1 cellular context compared by ENCODE assay signal in the genomic region with DNA sequence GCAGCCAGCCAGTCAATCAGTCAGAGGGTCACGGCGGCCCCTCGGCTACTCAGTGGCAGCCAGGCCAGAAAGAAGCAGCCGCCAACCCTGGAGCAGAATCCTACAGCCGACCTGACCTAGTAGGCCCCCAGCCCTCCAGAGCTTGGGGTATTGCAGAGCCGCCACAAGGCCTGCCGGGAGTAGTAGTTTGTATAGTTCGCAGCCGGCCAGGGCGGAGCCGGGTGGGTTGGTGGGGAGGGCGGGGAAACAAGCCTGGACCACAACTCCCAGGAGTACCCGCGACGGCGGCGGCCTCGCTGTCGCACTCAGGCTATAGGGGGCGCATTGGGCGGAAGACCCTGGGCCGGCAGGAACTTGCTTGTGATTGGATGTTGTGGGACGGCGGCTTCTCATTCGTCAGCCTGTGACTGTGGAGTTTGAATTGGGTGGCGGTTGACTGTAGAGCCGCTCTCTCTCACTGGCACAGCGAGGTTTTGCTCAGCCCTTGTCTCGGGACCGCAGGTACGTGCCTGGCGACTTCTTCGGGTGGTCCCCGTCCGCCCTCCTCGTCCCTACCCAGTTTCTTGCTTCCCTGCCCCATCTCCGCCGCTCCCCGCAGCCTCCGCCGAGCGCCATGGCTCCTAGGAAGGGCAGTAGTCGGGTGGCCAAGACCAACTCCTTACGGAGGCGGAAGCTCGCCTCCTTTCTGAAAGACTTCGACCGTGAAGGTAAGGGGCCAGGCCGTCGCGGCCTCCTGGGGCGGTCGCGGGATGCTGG.
TF ChIP-seq lines count a peak whose summit lies in the region.

CDCA8 (plus strand) TSS at position 439 of the 756 bp plus-strand sequence; CDS start at position 614, 175 bp downstream.

TF ChIP-seq in K562, 482 proteins besides CTCF, POLR2A, EP300 and RAD21 (continued from another document and continues in another):
- no peak for TF ChIP-seq ZNF655 (CRISPR knock-in tag; IDR thresholded peaks at IDR 0.05)
- no peak for TF ChIP-seq ZFP36 (IDR thresholded peaks at IDR 0.05; ENCODE audit: low read depth, low read length, partially characterized antibody)
- no peak for TF ChIP-seq WHSC1 (IDR thresholded peaks at IDR 0.05; ENCODE audit: low read length)
- no peak for TF ChIP-seq ZNF175 (CRISPR knock-in tag; IDR thresholded peaks at IDR 0.05; ENCODE audit: low read depth)
- TF ChIP-seq ERF (CRISPR knock-in tag; IDR thresholded peaks at IDR 0.05): no peak
- TF ChIP-seq LARP7 (IDR thresholded peaks at IDR 0.05): no peak
- peak; percentile 62; the same call in 1 of the 2 replicates for TF ChIP-seq ELF4 (CRISPR knock-in tag; IDR thresholded peaks at IDR 0.05)
- TF ChIP-seq TRIM28 (IDR thresholded peaks at IDR 0.05): no peak
- TF ChIP-seq, protein P1, sequence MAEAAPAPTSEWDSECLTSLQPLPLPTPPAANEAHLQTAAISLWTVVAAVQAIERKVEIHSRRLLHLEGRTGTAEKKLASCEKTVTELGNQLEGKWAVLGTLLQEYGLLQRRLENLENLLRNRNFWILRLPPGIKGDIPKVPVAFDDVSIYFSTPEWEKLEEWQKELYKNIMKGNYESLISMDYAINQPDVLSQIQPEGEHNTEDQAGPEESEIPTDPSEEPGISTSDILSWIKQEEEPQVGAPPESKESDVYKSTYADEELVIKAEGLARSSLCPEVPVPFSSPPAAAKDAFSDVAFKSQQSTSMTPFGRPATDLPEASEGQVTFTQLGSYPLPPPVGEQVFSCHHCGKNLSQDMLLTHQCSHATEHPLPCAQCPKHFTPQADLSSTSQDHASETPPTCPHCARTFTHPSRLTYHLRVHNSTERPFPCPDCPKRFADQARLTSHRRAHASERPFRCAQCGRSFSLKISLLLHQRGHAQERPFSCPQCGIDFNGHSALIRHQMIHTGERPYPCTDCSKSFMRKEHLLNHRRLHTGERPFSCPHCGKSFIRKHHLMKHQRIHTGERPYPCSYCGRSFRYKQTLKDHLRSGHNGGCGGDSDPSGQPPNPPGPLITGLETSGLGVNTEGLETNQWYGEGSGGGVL (CRISPR knock-in tag; IDR thresholded peaks at IDR 0.05): no peak
- TF ChIP-seq ZNF197 (CRISPR knock-in tag; IDR thresholded peaks at IDR 0.05; ENCODE audit: low read depth): no peak
- TF ChIP-seq ZNF23 (CRISPR knock-in tag; IDR thresholded peaks at IDR 0.05): no peak
- no peak for TF ChIP-seq THAP7 (CRISPR knock-in tag; IDR thresholded peaks at IDR 0.05)
- TF ChIP-seq SMC3 (conservative IDR thresholded peaks at IDR 0.05; ENCODE audit: insufficient read depth, low read depth, low read length): no peak
- TF ChIP-seq TAL1 (IDR thresholded peaks at IDR 0.05): no peak
- peak; percentile 81 for TF ChIP-seq FOXP4 (CRISPR knock-in tag; IDR thresholded peaks at IDR 0.05; ENCODE audit: borderline replicate concordance)
- peak; percentile 85 to 93 for TF ChIP-seq MNT (conservative IDR thresholded peaks at IDR 0.05)
- no peak; the same call in 1 of the 2 replicates for TF ChIP-seq NR3C1 (CRISPR knock-in tag; IDR thresholded peaks at IDR 0.05)
- TF ChIP-seq ZNF143 (CRISPR knock-in tag; IDR thresholded peaks at IDR 0.05): peak; percentile 94
- TF ChIP-seq ESRRA (IDR thresholded peaks at IDR 0.05; ENCODE audit: borderline replicate concordance, low read depth): peak; percentile 79; the same call in 1 of the 2 replicates
- TF ChIP-seq MAFF (IDR thresholded peaks at IDR 0.05; ENCODE audit: low read length): no peak
- no peak for TF ChIP-seq ZNF699 (CRISPR knock-in tag; IDR thresholded peaks at IDR 0.05; ENCODE audit: insufficient replicate concordance)
- TF ChIP-seq ZKSCAN1 (IDR thresholded peaks at IDR 0.05; ENCODE audit: low read depth, low read length): 0 out of 2 replicates have a peak, but pooled peaks have one; percentile 23
- TF ChIP-seq ZFX (CRISPR knock-in tag; IDR thresholded peaks at IDR 0.05): peak; percentile 99
- no peak for TF ChIP-seq ZNF146 (CRISPR knock-in tag; IDR thresholded peaks at IDR 0.05; ENCODE audit: unreplicated experiment)
- 0 out of 2 replicates have a peak, but pooled peaks have one; percentile 27 for TF ChIP-seq ATF1 (CRISPR knock-in tag; IDR thresholded peaks at IDR 0.05)
- TF ChIP-seq ATF1 (tag; IDR thresholded peaks at IDR 0.05): peak; percentile 93
- TF ChIP-seq MTA2 (IDR thresholded peaks at IDR 0.05; ENCODE audit: low read depth): no peak
- TF ChIP-seq TCF7L2 (IDR thresholded peaks at IDR 0.05; ENCODE audit: low read depth, low read length): no peak
- TF ChIP-seq RBBP5 (IDR thresholded peaks at IDR 0.05; ENCODE audit: borderline replicate concordance, insufficient read depth, low read length, poor library complexity, severe bottlenecking): no peak
- no peak for TF ChIP-seq STAG1 (CRISPR knock-in tag; IDR thresholded peaks at IDR 0.05; ENCODE audit: borderline replicate concordance)
- TF ChIP-seq ZNF561 (CRISPR knock-in tag; conservative IDR thresholded peaks at IDR 0.05): 0 out of 2 replicates have a peak, but pooled peaks have one; percentile 5
- no peak for TF ChIP-seq ZNF518B (CRISPR knock-in tag; IDR thresholded peaks at IDR 0.05)
- no peak for TF ChIP-seq HNRNPUL1 (IDR thresholded peaks at IDR 0.05; ENCODE audit: low read length)
- no peak for TF ChIP-seq KLF6 (CRISPR knock-in tag; IDR thresholded peaks at IDR 0.05; ENCODE audit: borderline replicate concordance)
- TF ChIP-seq PHTF2 (CRISPR knock-in tag; IDR thresholded peaks at IDR 0.05): no peak
- 0 out of 2 replicates have a peak, but pooled peaks have one; percentile 74 for TF ChIP-seq IRF2 (CRISPR knock-in tag; IDR thresholded peaks at IDR 0.05)
- no peak for TF ChIP-seq MCM2 (IDR thresholded peaks at IDR 0.05; ENCODE audit: low read depth)
- TF ChIP-seq RBM39 (optimal IDR thresholded peaks at IDR 0.05; ENCODE audit: low read depth, low read length): no peak
- TF ChIP-seq ILF3 (IDR thresholded peaks at IDR 0.05; ENCODE audit: borderline replicate concordance): no peak
- TF ChIP-seq CHD4 (IDR thresholded peaks at IDR 0.05; ENCODE audit: insufficient read depth, insufficient replicate concordance, low read depth, low read length, poor library complexity, severe bottlenecking): no peak
- no peak for TF ChIP-seq FOXO4 (CRISPR knock-in tag; IDR thresholded peaks at IDR 0.05)
- TF ChIP-seq TCF7 (IDR thresholded peaks at IDR 0.05; ENCODE audit: borderline replicate concordance): 0 out of 2 replicates have a peak, but pooled peaks have one; percentile 73
- no peak for TF ChIP-seq RNF219 (CRISPR knock-in tag; IDR thresholded peaks at IDR 0.05)
- no peak for TF ChIP-seq NFIC (IDR thresholded peaks at IDR 0.05)
- no peak for TF ChIP-seq PPARD (CRISPR knock-in tag; IDR thresholded peaks at IDR 0.05)
- TF ChIP-seq HDAC2 (IDR thresholded peaks at IDR 0.05): peak; percentile 91
- TF ChIP-seq, protein P2, sequence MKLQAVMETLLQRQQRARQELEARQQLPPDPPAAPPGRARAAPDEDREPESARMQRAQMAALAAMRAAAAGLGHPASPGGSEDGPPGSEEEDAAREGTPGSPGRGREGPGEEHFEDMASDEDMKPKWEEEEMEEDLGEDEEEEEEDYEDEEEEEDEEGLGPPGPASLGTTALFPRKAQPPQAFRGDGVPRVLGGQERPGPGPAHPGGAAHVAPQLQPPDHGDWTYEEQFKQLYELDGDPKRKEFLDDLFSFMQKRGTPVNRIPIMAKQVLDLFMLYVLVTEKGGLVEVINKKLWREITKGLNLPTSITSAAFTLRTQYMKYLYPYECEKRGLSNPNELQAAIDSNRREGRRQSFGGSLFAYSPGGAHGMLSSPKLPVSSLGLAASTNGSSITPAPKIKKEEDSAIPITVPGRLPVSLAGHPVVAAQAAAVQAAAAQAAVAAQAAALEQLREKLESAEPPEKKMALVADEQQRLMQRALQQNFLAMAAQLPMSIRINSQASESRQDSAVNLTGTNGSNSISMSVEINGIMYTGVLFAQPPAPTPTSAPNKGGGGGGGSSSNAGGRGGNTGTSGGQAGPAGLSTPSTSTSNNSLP (IDR thresholded peaks at IDR 0.05; ENCODE audit: borderline replicate concordance, low read depth, low read length): no peak; the same call in 1 of the 2 replicates
